Comparison of ENCODE assay signal across 11 cellular contexts in the genomic region with DNA sequence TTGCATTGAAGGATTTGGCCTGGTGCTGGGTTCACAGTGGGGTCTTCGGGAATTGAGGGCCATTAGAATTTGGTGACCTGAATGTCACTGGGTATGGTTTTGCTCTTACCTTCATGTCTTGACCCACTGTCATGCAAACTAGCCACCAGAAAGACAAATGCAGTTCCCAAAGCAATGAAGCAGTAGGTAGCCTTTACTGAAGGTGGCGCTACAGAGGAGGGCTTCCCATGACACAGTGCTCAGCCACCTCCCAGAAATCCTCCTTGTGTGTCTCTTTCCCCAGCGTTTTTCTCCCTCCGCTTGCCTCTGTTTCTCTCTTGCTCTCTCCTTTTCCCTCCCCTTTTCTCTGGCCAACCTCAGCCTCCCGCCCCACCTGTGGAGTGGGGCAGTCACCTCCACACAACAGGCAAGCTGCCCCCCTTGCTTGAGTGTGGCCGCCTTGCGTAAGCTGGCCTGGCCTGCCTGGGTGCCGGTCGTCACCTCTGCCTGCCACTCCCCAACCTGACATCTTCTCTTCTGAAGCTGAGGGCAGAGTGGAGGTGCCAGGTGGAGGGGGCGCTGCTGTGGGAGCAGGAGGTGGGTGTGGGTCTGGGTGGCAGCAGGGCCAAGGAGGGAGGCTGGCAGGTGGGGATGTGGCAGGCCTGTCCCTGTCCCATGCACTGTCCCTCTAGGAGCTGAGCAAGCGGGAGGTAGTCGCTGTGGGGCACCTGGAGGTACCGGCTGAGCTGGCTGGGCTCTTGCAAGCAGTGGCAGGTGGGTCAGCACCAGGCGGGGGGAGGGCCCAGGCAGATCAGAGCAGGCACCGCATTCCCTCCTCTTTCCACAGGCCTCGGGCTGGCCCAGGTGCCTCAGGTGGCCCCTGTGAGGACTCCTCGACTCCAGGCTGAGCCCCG. TPM values are rescaled to one million over a fixed set of nuclear protein-coding genes. Genes with fewer than 3 reads are reported as not detected.
DNase-seq lines count a peak whose midpoint lies in the region; ATAC-seq and TF ChIP-seq lines count a peak whose summit lies in the region.
"Had no signal": no experiment of that assay in that cellular context is flagged by ENCODE, and none has a peak within 500 bp of the region (broad histone marks: within the 10 kb centered on the region; RNA-seq: fewer than 3 reads in every experiment).

No MANE protein-coding gene starts in this region.

- no peak overlapping the region for H3K4me3 ChIP-seq in HEK293 (ENCODE audit: low read depth, low read length)
- H3K4me3 ChIP-seq in WERI-Rb-1 (ENCODE audit: low read depth, low read length), result no peak overlapping the region
- no peak overlapping the region for H3K4me3 ChIP-seq in aorta (ENCODE audit: low read length in 2 of 2)

- ATAC-seq in aorta (ENCODE audit: low FRiP score) (no peak), HG03354 (IDR thresholded peaks at IDR 0.05; ENCODE audit: poor library complexity, severe bottlenecking, unreplicated experiment) (no peak)

- intact Hi-C loops in aorta (cut with DNase I), result loop anchor here in 1 of 2 donors (5.0 kb wide), 1 partner anchor 74 kb away; no protein-coding TSS in a partner anchor

- H3K27me3 ChIP-seq in WERI-Rb-1 (ENCODE audit: insufficient read depth, low read depth, severe bottlenecking), result no peaks in the 10 kb centered on the region
- H3K27me3 ChIP-seq in aorta (ENCODE audit: control insufficient read depth in 1 of 2, insufficient read depth in 2 of 2, low read length in 1 of 2), result no peaks in the 10 kb centered on the region

- H3K4me1 ChIP-seq in HEK293 (ENCODE audit: control insufficient read depth, insufficient read depth, low read length), result no peaks in the 10 kb centered on the region
- no peaks in the 10 kb centered on the region for H3K4me1 ChIP-seq in aorta (ENCODE audit: control insufficient read depth in 1 of 2, insufficient read depth in 2 of 2, low read length in 2 of 2)
- H3K4me1 ChIP-seq: parathyroid adenoma had no signal

- DNase-seq in EH (ENCODE audit: low read depth) (peak; percentile 26), WERI-Rb-1 (peak; percentile 50), left kidney (ENCODE audit: low read depth, low spot score) (peak; percentile 37), aorta (no peak), anterior cingulate cortex (lab: John Stamatoyannopoulos, UW) (no peak)
- no peak for DNase-seq in effector CD4-positive, alpha-beta T cell
- DNase-seq: stimulated activated CD8-positive, alpha-beta memory T cell treated with anti-CD3 and anti-CD28 coated beads, Interleukin-4, amount 100 ng/mL, for 48 hours had no signal

- H3K36me3 ChIP-seq in HEK293 (ENCODE audit: control insufficient read depth in 2 of 2, insufficient read depth in 1 of 2, low read length in 2 of 2), result no peaks in the 10 kb centered on the region
- H3K36me3 ChIP-seq in WERI-Rb-1, result no peaks in the 10 kb centered on the region
- H3K36me3 ChIP-seq in aorta (ENCODE audit: control insufficient read depth in 1 of 2, insufficient read depth in 2 of 2, low read length in 1 of 2), result no peaks in the 10 kb centered on the region

- TF ChIP-seq CTCF in HEK293 (tag by site-specific recombination; IDR thresholded peaks at IDR 0.05) (no peak), WERI-Rb-1 (IDR thresholded peaks at IDR 0.05; ENCODE audit: low read depth, low read length) (peak; percentile 92)

- H3K27ac ChIP-seq in HEK293 (ENCODE audit: extremely low read depth, low read depth, low read length) (no peak overlapping the region), WERI-Rb-1 (no peak overlapping the region), aorta (ENCODE audit: low read depth in 1 of 2, low read length in 2 of 2) (no peak overlapping the region)
- H3K27ac ChIP-seq: epithelial cell of prostate, parathyroid adenoma had no signal

- POLR2A ChIA-PET in HEK293 (lab: Yijun Ruan, JAX), result interaction anchor here (1.1 kb wide), 1 partner anchor 10 kb away, joined by 3 read pairs; no protein-coding TSS in a partner anchor

- WGBS in aorta, 2 donors, result 62 to 72% methylated on average over 18 of the region's 18 CpGs

- CTCF ChIA-PET in HEK293 (lab: Yijun Ruan, JAX), result interaction anchor here (0.6 to 2.8 kb wide), 16 partner anchors 9 to 784 kb away, joined by 3 to 32 read pairs (median 4); partner anchors contain the start of gene ALKBH5

- no peaks in the 10 kb centered on the region for H3K9me3 ChIP-seq in HEK293 (ENCODE audit: control insufficient read depth, insufficient read depth, low read depth, low read length)
- H3K9me3 ChIP-seq in WERI-Rb-1 (ENCODE audit: severe bottlenecking), result no peaks in the 10 kb centered on the region
- H3K9me3 ChIP-seq in aorta (ENCODE audit: control insufficient read depth, low read length), result no peaks in the 10 kb centered on the region

TF ChIP-seq in HEK293, 187 proteins besides CTCF, POLR2A, EP300 and RAD21:
- TF ChIP-seq ELK4 (IDR thresholded peaks at IDR 0.05; ENCODE audit: borderline replicate concordance, low read depth, low read length) (no peak), SCRT2 (tag by site-specific recombination; IDR thresholded peaks at IDR 0.05) (peak; percentile 78), EGR2 (tag by site-specific recombination; IDR thresholded peaks at IDR 0.05; ENCODE audit: low read depth) (0 out of 2 replicates have a peak, but pooled peaks have one; percentile 10), ZNF76 (tag by site-specific recombination; IDR thresholded peaks at IDR 0.05; ENCODE audit: borderline replicate concordance, low read depth) (0 out of 2 replicates have a peak, but pooled peaks have one; percentile 25)
- TF ChIP-seq, protein P1, sequence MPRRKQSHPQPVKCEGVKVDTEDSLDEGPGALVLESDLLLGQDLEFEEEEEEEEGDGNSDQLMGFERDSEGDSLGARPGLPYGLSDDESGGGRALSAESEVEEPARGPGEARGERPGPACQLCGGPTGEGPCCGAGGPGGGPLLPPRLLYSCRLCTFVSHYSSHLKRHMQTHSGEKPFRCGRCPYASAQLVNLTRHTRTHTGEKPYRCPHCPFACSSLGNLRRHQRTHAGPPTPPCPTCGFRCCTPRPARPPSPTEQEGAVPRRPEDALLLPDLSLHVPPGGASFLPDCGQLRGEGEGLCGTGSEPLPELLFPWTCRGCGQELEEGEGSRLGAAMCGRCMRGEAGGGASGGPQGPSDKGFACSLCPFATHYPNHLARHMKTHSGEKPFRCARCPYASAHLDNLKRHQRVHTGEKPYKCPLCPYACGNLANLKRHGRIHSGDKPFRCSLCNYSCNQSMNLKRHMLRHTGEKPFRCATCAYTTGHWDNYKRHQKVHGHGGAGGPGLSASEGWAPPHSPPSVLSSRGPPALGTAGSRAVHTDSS (tag by site-specific recombination; IDR thresholded peaks at IDR 0.05), result no peak

RNA-seq across cellular contexts. Expression of gene MYO15A, which starts 34.7 kb away (rescaled TPM):
- total RNA-seq in aorta, result 1 to 10 TPM; 3.1 to 3.4 TPM
- 1 to 10 TPM in 1 of 2 donors, under 1 TPM in 1; 0.25 to 7.5 TPM for polyA plus RNA-seq in aorta

RNA-seq across cellular contexts. Expression of gene ALKBH5, which starts 40.3 kb away (rescaled TPM):
- total RNA-seq in aorta, result 100 to 1,000 TPM in 1 of 2 donors, 10 to 100 TPM in 1; 91.5 to 114 TPM
- polyA plus RNA-seq in aorta, result 10 to 100 TPM; 33.0 to 40.4 TPM

RNA-seq across cellular contexts. Expression of gene DRG2, which starts 55.5 kb away (rescaled TPM):
- total RNA-seq in aorta, result 10 to 100 TPM; 28.7 to 33.7 TPM
- 10 to 100 TPM; 16.0 to 52.3 TPM for polyA plus RNA-seq in aorta

Comparison
In these comparisons a context has a peak if more than half of its experiments do, and no peak if none do; other contexts are left out.
1. DNase-seq: peak in EH (single experiment), WERI-Rb-1 (single experiment) and left kidney (single experiment); none in effector CD4-positive, alpha-beta T cell (single experiment), aorta (0 of 2) and anterior cingulate cortex (0 of 58).